8 cellular contexts compared by ENCODE assay signal in genomic region chr10:48800283-48800675, GRCh38.
DNase-seq lines count a peak whose midpoint lies in the region; ATAC-seq and TF ChIP-seq lines count a peak whose summit lies in the region.

No MANE protein-coding gene starts in this region.

- peaks cover 22% of the 10 kb centered on the region for H3K4me1 Mint-ChIP-seq in activated CD4-positive, alpha-beta memory T cell treated with anti-CD3 and anti-CD28 coated beads for 36 hours (ENCODE audit: low read depth)
- peaks cover 30% of the 10 kb centered on the region for H3K4me1 Mint-ChIP-seq in memory B cell

- peaks cover 3% of the 10 kb centered on the region for H3K9me3 ChIP-seq in DND-41 (ENCODE audit: insufficient read depth, low read length, severe bottlenecking)

- DNase-seq in DND-41 (peak; percentile 57), memory B cell (ENCODE audit: low spot score in 2 of 2) (no peak), NCI-H524 (lab: John Stamatoyannopoulos, UW) (no peak), brain microvascular endothelial cell (no peak)
- no peak for DNase-seq in activated CD4-positive, alpha-beta memory T cell treated with anti-CD3 and anti-CD28 coated beads for 36 hours
- no peak for DNase-seq in stimulated activated CD4-positive, alpha-beta T cell treated with anti-CD3 and anti-CD28 coated beads, Interleukin-4, amount 100 ng/mL, for 4 hours

- H4K20me1 ChIP-seq in DND-41 (ENCODE audit: insufficient read depth, low read length): no peaks in the 10 kb centered on the region

- H3K4me3 ChIP-seq in DND-41 (ENCODE audit: low read depth in 1 of 2, low read length in 2 of 2): peak overlapping the region in 1 of 2 experiments; percentile 2; a peak in 1 of 4 replicates
- no peak overlapping the region for H3K4me3 ChIP-seq in brain microvascular endothelial cell (ENCODE audit: low read depth, low read length)

- H3K27ac Mint-ChIP-seq in activated CD4-positive, alpha-beta memory T cell treated with anti-CD3 and anti-CD28 coated beads for 36 hours: peak overlapping the region; percentile 25
- peak overlapping the region; percentile 91 for H3K27ac Mint-ChIP-seq in memory B cell

- no peak overlapping the region for H3K4me2 ChIP-seq in DND-41 (ENCODE audit: insufficient read depth, low read length)

- H3K36me3 Mint-ChIP-seq in activated CD4-positive, alpha-beta memory T cell treated with anti-CD3 and anti-CD28 coated beads for 36 hours: peaks cover 5% of the 10 kb centered on the region
- H3K36me3 Mint-ChIP-seq in memory B cell: peaks cover 23% of the 10 kb centered on the region

- in situ Hi-C loops in brain microvascular endothelial cell (cut with HindIII; ENCODE audit: low pct_ligation_motif_present, low sequenced_read_pairs): no loop called here

- H3K27ac ChIP-seq in DND-41 (ENCODE audit: low read length) (peak overlapping the region; percentile 43), brain microvascular endothelial cell (no peak overlapping the region)

- H3K4me3 Mint-ChIP-seq in activated CD4-positive, alpha-beta memory T cell treated with anti-CD3 and anti-CD28 coated beads for 36 hours: no peak overlapping the region
- H3K4me3 Mint-ChIP-seq in memory B cell: peak overlapping the region; percentile 79

- intact Hi-C loops in activated CD4-positive, alpha-beta memory T cell treated with anti-CD3 and anti-CD28 coated beads for 36 hours (cut with micrococcal nuclease): no loop called here

- H3K9me3 Mint-ChIP-seq in activated CD4-positive, alpha-beta memory T cell treated with anti-CD3 and anti-CD28 coated beads for 36 hours: peaks cover 9% of the 10 kb centered on the region
- H3K9me3 Mint-ChIP-seq in memory B cell: peaks cover 1% of the 10 kb centered on the region

- H3K36me3 ChIP-seq in DND-41 (ENCODE audit: insufficient read depth, low read length) (no peaks in the 10 kb centered on the region), brain microvascular endothelial cell (replicated peaks) (no peaks in the 10 kb centered on the region)

- peak overlapping the region; percentile 57 for H2AFZ ChIP-seq in DND-41 (ENCODE audit: low read depth, low read length)

- no peaks in the 10 kb centered on the region for H3K27me3 Mint-ChIP-seq in activated CD4-positive, alpha-beta memory T cell treated with anti-CD3 and anti-CD28 coated beads for 36 hours
- H3K27me3 Mint-ChIP-seq in memory B cell: no peaks in the 10 kb centered on the region

- ATAC-seq in DND-41 (ENCODE audit: insufficient read depth, low read depth) (peak; percentile 63), HG03159 (IDR thresholded peaks at IDR 0.05; ENCODE audit: unreplicated experiment) (peak; percentile 41), memory B cell (ENCODE audit: low read depth) (peak; percentile 37), HG02798 (IDR thresholded peaks at IDR 0.05; ENCODE audit: poor library complexity, unreplicated experiment) (no peak)

- CTCF ChIA-PET in activated CD4-positive, alpha-beta memory T cell treated with anti-CD3 and anti-CD28 coated beads for 36 hours (lab: Charles Lee): no interaction called here

- POLR2A ChIA-PET in activated CD4-positive, alpha-beta memory T cell treated with anti-CD3 and anti-CD28 coated beads for 36 hours (lab: Charles Lee): no interaction called here

- H3K79me2 ChIP-seq in DND-41 (ENCODE audit: insufficient read depth, low read length): no peaks in the 10 kb centered on the region

- no peak for TF ChIP-seq CTCF in DND-41 (IDR thresholded peaks at IDR 0.05; ENCODE audit: borderline replicate concordance, extremely low read depth, low read length, poor library complexity, severe bottlenecking)
- TF ChIP-seq CTCF in brain microvascular endothelial cell (IDR thresholded peaks at IDR 0.05; ENCODE audit: low read depth, low read length, missing control alignments): no peak

- H3K27me3 ChIP-seq in DND-41 (ENCODE audit: insufficient read depth, low read length, poor library complexity): no peaks in the 10 kb centered on the region
- no peaks in the 10 kb centered on the region for H3K27me3 ChIP-seq in brain microvascular endothelial cell (replicated peaks)

- H3K9ac ChIP-seq in DND-41 (ENCODE audit: low read depth, low read length): no peak overlapping the region

- peaks cover 34% of the 10 kb centered on the region for H3K4me1 ChIP-seq in DND-41 (ENCODE audit: insufficient read depth, low read length)
